ENCODE assay signal across 29 cellular contexts in the genomic region with DNA sequence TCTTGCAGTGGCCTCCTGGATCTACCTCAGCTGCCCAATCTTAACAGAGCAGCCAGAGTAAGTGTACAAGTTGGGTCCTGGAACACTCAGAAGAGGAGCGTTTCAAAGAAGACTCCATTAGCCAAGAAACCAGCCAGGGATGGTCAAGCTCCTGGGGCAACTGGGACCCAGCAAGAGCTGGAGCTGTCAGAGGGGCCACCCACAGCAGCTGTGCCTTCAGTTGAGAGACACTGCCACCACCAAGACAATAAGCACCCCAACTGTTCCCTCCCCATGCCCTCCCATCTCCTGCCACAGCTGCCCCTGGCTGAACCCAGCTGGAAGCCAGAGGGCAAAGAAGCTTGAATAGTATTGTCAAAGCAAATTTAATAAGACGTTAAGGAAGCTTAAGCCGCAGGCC.
"Had no signal": no experiment of that assay in that cellular context is flagged by ENCODE, and none has a peak within 500 bp of the region (broad histone marks: within the 10 kb centered on the region; RNA-seq: fewer than 3 reads in every experiment).

No MANE protein-coding gene starts in this region.

- DNase-seq: activated B cell treated with CpG ODN at 0.5 μM for 24 hours; activated CD4-positive, alpha-beta T cell treated with anti-CD3 and anti-CD28 coated beads for 48 hours; activated CD4-positive, alpha-beta T cell treated with anti-CD3 and anti-CD28 coated beads, Interleukin-2, amount 50 U/mL, for 1 hour; activated CD4-positive, alpha-beta T cell treated with anti-CD3 and anti-CD28 coated beads, Interleukin-2, amount 50 U/mL, for 48 hours; activated CD8-positive, alpha-beta memory T cell treated with anti-CD3 and anti-CD28 coated beads for 24 hours; activated CD8-positive, alpha-beta T cell treated with anti-CD3 and anti-CD28 coated beads for 36 hours; activated effector memory CD4-positive, alpha-beta T cell treated with Interleukin-2 at 50 U/mL for 16 hours; activated gamma-delta T cell treated with Interleukin-2 at 50 U/mL for 16 hours; activated naive CD4-positive, alpha-beta T cell treated with anti-CD3 and anti-CD28 coated beads, Interleukin-2, amount 50 U/mL, for 16 hours; activated naive CD4-positive, alpha-beta T cell treated with Interleukin-2 at 50 U/mL for 16 hours; activated T-cell treated with anti-CD3 and anti-CD28 coated beads, Interleukin-2, amount 50 U/mL, for 4 hours; brain microvascular endothelial cell; caudate nucleus; cortex of kidney; dermis blood vessel endothelial cell; effector CD4-positive, alpha-beta T cell; effector memory CD8-positive, alpha-beta T cell; esophagus squamous epithelium; foreskin melanocyte; heart right ventricle; T-helper 1 cell; T-helper 17 cell; T1000; WERI-Rb-1 had no signal

- H3K27me3 ChIP-seq: gastroesophageal sphincter had no signal

- H3K9me3 ChIP-seq: esophagus squamous epithelium, gastroesophageal sphincter had no signal

- H3K27ac ChIP-seq: brain microvascular endothelial cell, epithelial cell of prostate, esophagus squamous epithelium, gastroesophageal sphincter, heart right ventricle, WERI-Rb-1 had no signal

- H3K36me3 ChIP-seq: brain microvascular endothelial cell, esophagus squamous epithelium, gastroesophageal sphincter, heart right ventricle, WERI-Rb-1 had no signal

- H3K4me3 Mint-ChIP-seq: activated B cell treated with CpG ODN at 0.5 μM for 24 hours; activated CD8-positive, alpha-beta T cell treated with anti-CD3 and anti-CD28 coated beads for 36 hours; activated naive CD8-positive, alpha-beta T cell; activated T-cell treated with anti-CD3 and anti-CD28 coated beads, Interleukin-2, amount 50 U/mL, for 4 hours; activated T-helper 17 cell treated with anti-CD3 and anti-CD28 coated beads, Interleukin-2, amount 50 U/mL, for 72 hours; effector memory CD8-positive, alpha-beta T cell; T-helper 17 cell; T-helper 2 cell treated with Interferon-gamma antibody and Interleukin-4, amounts not matched to agents 5 μg/mL and 100 μg/mL, for 36 hours had no signal

- H3K36me3 Mint-ChIP-seq: activated naive CD8-positive, alpha-beta T cell had no signal

- H3K9me3 Mint-ChIP-seq: activated B cell treated with CpG ODN at 0.5 μM for 24 hours; activated CD8-positive, alpha-beta T cell treated with anti-CD3 and anti-CD28 coated beads for 36 hours; activated T-cell treated with anti-CD3 and anti-CD28 coated beads, Interleukin-2, amount 50 U/mL, for 4 hours; activated T-helper 17 cell treated with anti-CD3 and anti-CD28 coated beads, Interleukin-2, amount 50 U/mL, for 72 hours; effector memory CD8-positive, alpha-beta T cell; T-helper 2 cell treated with Interferon-gamma antibody and Interleukin-4, amounts not matched to agents 5 μg/mL and 100 μg/mL, for 36 hours had no signal

- H3K4me1 Mint-ChIP-seq: activated T-helper 17 cell treated with anti-CD3 and anti-CD28 coated beads, Interleukin-2, amount 50 U/mL, for 72 hours had no signal

- H3K27me3 Mint-ChIP-seq: activated CD8-positive, alpha-beta T cell treated with anti-CD3 and anti-CD28 coated beads for 36 hours; activated naive CD8-positive, alpha-beta T cell; activated T-helper 17 cell treated with anti-CD3 and anti-CD28 coated beads, Interleukin-2, amount 50 U/mL, for 72 hours had no signal

- H3K4me3 ChIP-seq: esophagus squamous epithelium, gastroesophageal sphincter, heart right ventricle had no signal

- H3K27ac Mint-ChIP-seq: activated B cell treated with CpG ODN at 0.5 μM for 24 hours; activated CD8-positive, alpha-beta T cell treated with anti-CD3 and anti-CD28 coated beads for 36 hours; activated naive CD8-positive, alpha-beta T cell; activated T-helper 17 cell treated with anti-CD3 and anti-CD28 coated beads, Interleukin-2, amount 50 U/mL, for 72 hours; effector memory CD8-positive, alpha-beta T cell; T-helper 17 cell; T-helper 2 cell treated with Interferon-gamma antibody and Interleukin-4, amounts not matched to agents 5 μg/mL and 100 μg/mL, for 36 hours had no signal
